ENCODE assay signal across 10 cellular contexts in the genomic region with DNA sequence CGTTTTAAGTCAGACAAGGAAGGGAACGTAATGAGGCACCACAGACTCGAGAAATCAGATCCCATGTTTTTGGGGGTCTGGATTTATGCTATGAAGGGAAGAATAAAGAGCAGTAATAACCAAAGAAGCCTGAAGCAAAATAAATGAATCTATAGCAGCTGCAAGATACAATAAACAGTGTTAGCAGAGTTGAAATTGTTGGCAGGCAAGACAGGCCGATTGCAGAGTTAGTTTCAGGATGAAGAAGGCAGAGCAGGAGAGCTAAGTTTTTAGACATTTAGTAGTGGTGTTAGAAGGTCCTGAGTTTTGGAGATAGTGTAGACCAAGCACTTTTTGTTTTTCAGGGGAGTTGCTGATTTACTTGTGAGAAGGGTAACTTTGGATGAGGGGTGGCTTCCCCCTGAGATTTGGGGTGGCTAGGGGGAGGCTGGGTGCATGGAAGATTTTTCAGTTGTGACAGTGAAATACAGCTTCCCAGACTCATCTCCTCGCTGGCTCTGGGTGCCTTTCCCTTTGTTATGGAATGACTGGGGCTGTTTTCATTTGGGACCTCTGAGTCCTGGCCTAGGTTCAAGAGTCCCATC. TPM values are rescaled to one million over a fixed set of nuclear protein-coding genes. Genes with fewer than 3 reads are reported as not detected.
A peak's percentile ranks its signal among the peaks of the same experiment; 100 is the strongest.
DNase-seq lines count a peak whose midpoint lies in the region; ATAC-seq and TF ChIP-seq lines count a peak whose summit lies in the region.
"Had no signal": no experiment of that assay in that cellular context is flagged by ENCODE, and none has a peak within 500 bp of the region (broad histone marks: within the 10 kb centered on the region; RNA-seq: fewer than 3 reads in every experiment).

No MANE protein-coding gene starts in this region.

- 27 to 32% (median 31%) methylated on average over 5 of the region's 5 CpGs for WGBS in psoas muscle, 3 donors

- DNase-seq in EH (ENCODE audit: low read depth) (peak; percentile 44), glutamatergic neuron (no peak), psoas muscle (no peak), SIG-M5 (lab: John Stamatoyannopoulos, UW) (no peak), RKO (ENCODE audit: low spot score) (no peak)
- no peak for DNase-seq in activated CD4-positive, alpha-beta T cell treated with anti-CD3 and anti-CD28 coated beads, Interleukin-2, amount 50 U/mL, for 4 hours
- no peak for DNase-seq in activated naive CD4-positive, alpha-beta T cell treated with anti-CD3 and anti-CD28 coated beads, Interleukin-2, amount 50 U/mL, for 72 hours (ENCODE audit: low spot score in 2 of 2)
- DNase-seq: naive thymus-derived CD4-positive, alpha-beta T cell had no signal

- intact Hi-C loops in psoas muscle (cut with DNase I): no loop called here

- H3K27ac ChIP-seq in psoas muscle: peak overlapping the region; percentile 46

- no peaks in the 10 kb centered on the region for H3K36me3 ChIP-seq in psoas muscle (ENCODE audit: insufficient read depth in 1 of 2, low read depth in 1 of 2)

- H3K27me3 ChIP-seq in psoas muscle (ENCODE audit: insufficient read depth in 3 of 3, low read length in 2 of 3): no peaks in the 10 kb centered on the region

- H3K27me3 Mint-ChIP-seq in glutamatergic neuron (ENCODE audit: unreplicated experiment): no peaks in the 10 kb centered on the region

- no peaks in the 10 kb centered on the region for H3K9me3 ChIP-seq in psoas muscle

- H3K36me3 Mint-ChIP-seq in glutamatergic neuron (ENCODE audit: unreplicated experiment): no peaks in the 10 kb centered on the region
- H3K36me3 Mint-ChIP-seq in activated naive CD4-positive, alpha-beta T cell treated with anti-CD3 and anti-CD28 coated beads, Interleukin-2, amount 50 U/mL, for 72 hours: no peaks in the 10 kb centered on the region
- H3K36me3 Mint-ChIP-seq: naive thymus-derived CD4-positive, alpha-beta T cell had no signal

- H3K4me3 ChIP-seq in WI38 (ENCODE audit: low read depth, low read length) (peak overlapping the region; percentile 92), psoas muscle (peak overlapping the region; percentile 55)

- H3K4me1 ChIP-seq in psoas muscle: no peaks in the 10 kb centered on the region

- H3K27ac Mint-ChIP-seq in glutamatergic neuron (ENCODE audit: unreplicated experiment): no peak overlapping the region
- H3K27ac Mint-ChIP-seq in activated naive CD4-positive, alpha-beta T cell treated with anti-CD3 and anti-CD28 coated beads, Interleukin-2, amount 50 U/mL, for 72 hours: no peak overlapping the region
- H3K27ac Mint-ChIP-seq: naive thymus-derived CD4-positive, alpha-beta T cell; stimulated activated naive CD8-positive, alpha-beta T cell treated with anti-CD3 and anti-CD28 coated beads, Interleukin-15, Interleukin-2, amounts not matched to agents 100 ng/mL and 50 ng/mL, for 24 hours had no signal

- peak overlapping the region; percentile 8 for H3K4me3 Mint-ChIP-seq in glutamatergic neuron (ENCODE audit: unreplicated experiment)
- H3K4me3 Mint-ChIP-seq: naive thymus-derived CD4-positive, alpha-beta T cell; stimulated activated naive CD8-positive, alpha-beta T cell treated with anti-CD3 and anti-CD28 coated beads, Interleukin-15, Interleukin-2, amounts not matched to agents 100 ng/mL and 50 ng/mL, for 24 hours had no signal

- no peak for TF ChIP-seq CTCF in WI38 (IDR thresholded peaks at IDR 0.05; ENCODE audit: low read depth, low read length)
- TF ChIP-seq CTCF in glutamatergic neuron (IDR thresholded peaks at IDR 0.05; ENCODE audit: partially characterized antibody, unreplicated experiment): no peak
- no peak for TF ChIP-seq CTCF in psoas muscle (IDR thresholded peaks at IDR 0.05)

- H3K4me1 Mint-ChIP-seq in glutamatergic neuron (ENCODE audit: low read depth, unreplicated experiment): peaks cover 12% of the 10 kb centered on the region
- H3K4me1 Mint-ChIP-seq: naive thymus-derived CD4-positive, alpha-beta T cell had no signal

- H3K9me3 Mint-ChIP-seq in glutamatergic neuron (ENCODE audit: unreplicated experiment): peaks cover 1% of the 10 kb centered on the region
- no peaks in the 10 kb centered on the region for H3K9me3 Mint-ChIP-seq in activated naive CD4-positive, alpha-beta T cell treated with anti-CD3 and anti-CD28 coated beads, Interleukin-2, amount 50 U/mL, for 72 hours
- H3K9me3 Mint-ChIP-seq: naive thymus-derived CD4-positive, alpha-beta T cell; stimulated activated naive CD8-positive, alpha-beta T cell treated with anti-CD3 and anti-CD28 coated beads, Interleukin-15, Interleukin-2, amounts not matched to agents 100 ng/mL and 50 ng/mL, for 24 hours had no signal

- peak in 2 of 4 donors; percentile 37 to 58 for ATAC-seq in psoas muscle
- no peak for ATAC-seq in activated naive CD4-positive, alpha-beta T cell treated with anti-CD3 and anti-CD28 coated beads, Interleukin-2, amount 50 U/mL, for 72 hours
- ATAC-seq: naive thymus-derived CD4-positive, alpha-beta T cell had no signal

RNA-seq across cellular contexts. Expression of a gene that starts 0.6 kb away (rescaled TPM):
- total RNA-seq in glutamatergic neuron (ENCODE audit: unreplicated experiment): 4.4 TPM
- 10 to 100 TPM in 1 of 4 donors, 1 to 10 TPM in 3; 6.0 to 21.2 (median 6.4) TPM for total RNA-seq in psoas muscle
- 1 to 10 TPM; 1.3 to 2.9 (median 1.6) TPM for polyA plus RNA-seq in psoas muscle
- under 1 TPM; 0.31 to 0.71 TPM for total RNA-seq in activated naive CD4-positive, alpha-beta T cell treated with anti-CD3 and anti-CD28 coated beads, Interleukin-2, amount 50 U/mL, for 72 hours
- polyA plus RNA-seq: naive thymus-derived CD4-positive, alpha-beta T cell had no signal
